Comparison of ENCODE assay signal across 1 cellular context in genomic region chr1:116777831-116778830, GRCh38.
TF ChIP-seq lines count a peak whose summit lies in the region.

No MANE protein-coding gene starts in this region.

TF ChIP-seq in K562, 482 proteins besides CTCF, POLR2A, EP300 and RAD21 (continued from another document and continues in another):
- TF ChIP-seq MGA (IDR thresholded peaks at IDR 0.05): 0 out of 2 replicates have a peak, but pooled peaks have one; percentile 10
- 0 out of 4 replicates have a peak, but pooled peaks of 1 of the 2 experiments have one; percentile 19 for TF ChIP-seq FOXA3 (CRISPR knock-in tag; conservative IDR thresholded peaks at IDR 0.05 in 1 of 2, IDR thresholded peaks at IDR 0.05 in 1 of 2)
- TF ChIP-seq TRIM24 (IDR thresholded peaks at IDR 0.05): 0 out of 4 replicates have a peak, but pooled peaks of 1 of the 2 experiments have one; percentile 15
- peak; percentile 36; the same call in 1 of the 2 replicates for TF ChIP-seq JUND (IDR thresholded peaks at IDR 0.05; ENCODE audit: borderline replicate concordance, low read depth, low read length)
- TF ChIP-seq JUND (tag; IDR thresholded peaks at IDR 0.05; ENCODE audit: borderline replicate concordance, low read depth, low read length): peak; percentile 80; the same call in 2 of the 3 replicates
- TF ChIP-seq PHTF2 (CRISPR knock-in tag; IDR thresholded peaks at IDR 0.05): no peak
- TF ChIP-seq PURB (CRISPR knock-in tag; IDR thresholded peaks at IDR 0.05; ENCODE audit: low read depth): no peak
- no peak for TF ChIP-seq MCM3 (IDR thresholded peaks at IDR 0.05)
- no peak for TF ChIP-seq JUN (IDR thresholded peaks at IDR 0.05; ENCODE audit: borderline replicate concordance, low read depth, low read length)
- no peak for TF ChIP-seq JUN (CRISPR knock-in tag; IDR thresholded peaks at IDR 0.05; ENCODE audit: borderline replicate concordance)
- no peak for TF ChIP-seq NCOA4 (IDR thresholded peaks at IDR 0.05; ENCODE audit: partially characterized antibody)
- no peak for TF ChIP-seq SAFB (IDR thresholded peaks at IDR 0.05; ENCODE audit: borderline replicate concordance, low read depth, low read length)
- no peak for TF ChIP-seq MEIS2 (IDR thresholded peaks at IDR 0.05; ENCODE audit: partially characterized antibody)
- 0 out of 2 replicates have a peak, but pooled peaks have one; percentile 23 for TF ChIP-seq CEBPG (CRISPR knock-in tag; IDR thresholded peaks at IDR 0.05)
- TF ChIP-seq CEBPG (tag; conservative IDR thresholded peaks at IDR 0.05 in 1 of 2, IDR thresholded peaks at IDR 0.05 in 1 of 2): peak; percentile 28 to 79; a peak in 2 of 4 replicates
- no peak for TF ChIP-seq ZC3H11A (IDR thresholded peaks at IDR 0.05; ENCODE audit: low read depth, low read length)
- TF ChIP-seq ZNF184 (CRISPR knock-in tag; IDR thresholded peaks at IDR 0.05): no peak
- no peak for TF ChIP-seq TRIM25 (IDR thresholded peaks at IDR 0.05; ENCODE audit: borderline replicate concordance)
- no peak for TF ChIP-seq MTF1 (CRISPR knock-in tag; IDR thresholded peaks at IDR 0.05; ENCODE audit: borderline replicate concordance)
- TF ChIP-seq TBP (optimal IDR thresholded peaks at IDR 0.05; ENCODE audit: low read depth, low read length): no peak
- TF ChIP-seq MYNN (IDR thresholded peaks at IDR 0.05): no peak
- no peak for TF ChIP-seq MYNN (CRISPR knock-in tag; IDR thresholded peaks at IDR 0.05)
- no peak for TF ChIP-seq ZNF766 (CRISPR knock-in tag; conservative IDR thresholded peaks at IDR 0.05)
- TF ChIP-seq, protein P1, sequence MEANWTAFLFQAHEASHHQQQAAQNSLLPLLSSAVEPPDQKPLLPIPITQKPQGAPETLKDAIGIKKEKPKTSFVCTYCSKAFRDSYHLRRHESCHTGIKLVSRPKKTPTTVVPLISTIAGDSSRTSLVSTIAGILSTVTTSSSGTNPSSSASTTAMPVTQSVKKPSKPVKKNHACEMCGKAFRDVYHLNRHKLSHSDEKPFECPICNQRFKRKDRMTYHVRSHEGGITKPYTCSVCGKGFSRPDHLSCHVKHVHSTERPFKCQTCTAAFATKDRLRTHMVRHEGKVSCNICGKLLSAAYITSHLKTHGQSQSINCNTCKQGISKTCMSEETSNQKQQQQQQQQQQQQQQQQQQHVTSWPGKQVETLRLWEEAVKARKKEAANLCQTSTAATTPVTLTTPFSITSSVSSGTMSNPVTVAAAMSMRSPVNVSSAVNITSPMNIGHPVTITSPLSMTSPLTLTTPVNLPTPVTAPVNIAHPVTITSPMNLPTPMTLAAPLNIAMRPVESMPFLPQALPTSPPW (CRISPR knock-in tag; IDR thresholded peaks at IDR 0.05): no peak
- TF ChIP-seq THRAP3 (IDR thresholded peaks at IDR 0.05; ENCODE audit: borderline replicate concordance): no peak
- TF ChIP-seq, protein P2, sequence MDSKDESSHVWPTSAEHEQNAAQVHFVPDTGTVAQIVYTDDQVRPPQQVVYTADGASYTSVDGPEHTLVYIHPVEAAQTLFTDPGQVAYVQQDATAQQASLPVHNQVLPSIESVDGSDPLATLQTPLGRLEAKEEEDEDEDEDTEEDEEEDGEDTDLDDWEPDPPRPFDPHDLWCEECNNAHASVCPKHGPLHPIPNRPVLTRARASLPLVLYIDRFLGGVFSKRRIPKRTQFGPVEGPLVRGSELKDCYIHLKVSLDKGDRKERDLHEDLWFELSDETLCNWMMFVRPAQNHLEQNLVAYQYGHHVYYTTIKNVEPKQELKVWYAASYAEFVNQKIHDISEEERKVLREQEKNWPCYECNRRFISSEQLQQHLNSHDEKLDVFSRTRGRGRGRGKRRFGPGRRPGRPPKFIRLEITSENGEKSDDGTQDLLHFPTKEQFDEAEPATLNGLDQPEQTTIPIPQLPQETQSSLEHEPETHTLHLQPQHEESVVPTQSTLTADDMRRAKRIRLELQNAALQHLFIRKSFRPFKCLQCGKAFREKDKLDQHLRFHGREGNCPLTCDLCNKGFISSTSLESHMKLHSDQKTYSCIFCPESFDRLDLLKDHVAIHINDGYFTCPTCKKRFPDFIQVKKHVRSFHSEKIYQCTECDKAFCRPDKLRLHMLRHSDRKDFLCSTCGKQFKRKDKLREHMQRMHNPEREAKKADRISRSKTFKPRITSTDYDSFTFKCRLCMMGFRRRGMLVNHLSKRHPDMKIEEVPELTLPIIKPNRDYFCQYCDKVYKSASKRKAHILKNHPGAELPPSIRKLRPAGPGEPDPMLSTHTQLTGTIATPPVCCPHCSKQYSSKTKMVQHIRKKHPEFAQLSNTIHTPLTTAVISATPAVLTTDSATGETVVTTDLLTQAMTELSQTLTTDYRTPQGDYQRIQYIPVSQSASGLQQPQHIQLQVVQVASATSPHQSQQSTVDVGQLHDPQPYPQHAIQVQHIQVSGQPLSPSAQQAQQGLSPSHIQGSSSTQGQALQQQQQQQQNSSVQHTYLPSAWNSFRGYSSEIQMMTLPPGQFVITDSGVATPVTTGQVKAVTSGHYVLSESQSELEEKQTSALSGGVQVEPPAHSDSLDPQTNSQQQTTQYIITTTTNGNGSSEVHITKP (IDR thresholded peaks at IDR 0.05; ENCODE audit: partially characterized antibody): peak; percentile 10
- no peak for TF ChIP-seq SMAD4 (CRISPR knock-in tag; conservative IDR thresholded peaks at IDR 0.05)
- no peak for TF ChIP-seq ZNF696 (CRISPR knock-in tag; conservative IDR thresholded peaks at IDR 0.05)
- no peak for TF ChIP-seq RFX7 (CRISPR knock-in tag; IDR thresholded peaks at IDR 0.05)
- TF ChIP-seq SRF (CRISPR knock-in tag; IDR thresholded peaks at IDR 0.05): no peak
- no peak for TF ChIP-seq DIDO1 (tag; IDR thresholded peaks at IDR 0.05; ENCODE audit: low read depth)
- TF ChIP-seq ZNF408 (CRISPR knock-in tag; IDR thresholded peaks at IDR 0.05; ENCODE audit: low read depth): no peak
- TF ChIP-seq, protein P3, sequence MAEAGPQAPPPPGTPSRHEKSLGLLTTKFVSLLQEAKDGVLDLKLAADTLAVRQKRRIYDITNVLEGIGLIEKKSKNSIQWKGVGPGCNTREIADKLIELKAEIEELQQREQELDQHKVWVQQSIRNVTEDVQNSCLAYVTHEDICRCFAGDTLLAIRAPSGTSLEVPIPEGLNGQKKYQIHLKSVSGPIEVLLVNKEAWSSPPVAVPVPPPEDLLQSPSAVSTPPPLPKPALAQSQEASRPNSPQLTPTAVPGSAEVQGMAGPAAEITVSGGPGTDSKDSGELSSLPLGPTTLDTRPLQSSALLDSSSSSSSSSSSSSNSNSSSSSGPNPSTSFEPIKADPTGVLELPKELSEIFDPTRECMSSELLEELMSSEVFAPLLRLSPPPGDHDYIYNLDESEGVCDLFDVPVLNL (CRISPR knock-in tag; IDR thresholded peaks at IDR 0.05; ENCODE audit: low read depth): no peak
- TF ChIP-seq, protein P4, sequence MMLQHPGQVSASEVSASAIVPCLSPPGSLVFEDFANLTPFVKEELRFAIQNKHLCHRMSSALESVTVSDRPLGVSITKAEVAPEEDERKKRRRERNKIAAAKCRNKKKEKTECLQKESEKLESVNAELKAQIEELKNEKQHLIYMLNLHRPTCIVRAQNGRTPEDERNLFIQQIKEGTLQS (IDR thresholded peaks at IDR 0.05): peak; percentile 25
- TF ChIP-seq, protein P4 (CRISPR knock-in tag; conservative IDR thresholded peaks at IDR 0.05): no peak
- TF ChIP-seq NR3C1 (CRISPR knock-in tag; IDR thresholded peaks at IDR 0.05): no peak
- no peak for TF ChIP-seq ZC3H8 (IDR thresholded peaks at IDR 0.05)
- no peak for TF ChIP-seq SMARCC2 (IDR thresholded peaks at IDR 0.05; ENCODE audit: low read depth)
- no peak for TF ChIP-seq TEAD1 (CRISPR knock-in tag; IDR thresholded peaks at IDR 0.05)
- TF ChIP-seq RBM22 (IDR thresholded peaks at IDR 0.05; ENCODE audit: low read depth, low read length, poor library complexity, severe bottlenecking): no peak
- TF ChIP-seq IRF1 (CRISPR knock-in tag; IDR thresholded peaks at IDR 0.05; ENCODE audit: borderline replicate concordance): no peak
- 0 out of 2 replicates have a peak, but pooled peaks have one; percentile 30 for TF ChIP-seq ZNF311 (CRISPR knock-in tag; IDR thresholded peaks at IDR 0.05)
